Comparison of ENCODE assay signal across 15 cellular contexts in genomic region chr5:76166886-76167576, GRCh38.
DNase-seq lines count a peak whose midpoint lies in the region; ATAC-seq and TF ChIP-seq lines count a peak whose summit lies in the region.
"Had no signal": no experiment of that assay in that cellular context is flagged by ENCODE, and none has a peak within 500 bp of the region (broad histone marks: within the 10 kb centered on the region; RNA-seq: fewer than 3 reads in every experiment).

No MANE protein-coding gene starts in this region.

- no peak overlapping the region for H3K27ac Mint-ChIP-seq in activated CD4-positive, alpha-beta T cell treated with anti-CD3 and anti-CD28 coated beads, Interleukin-2, amount 10 ng/mL, durations not matched to agents 24 days and 14 days
- peak overlapping the region in 1 of 2 donors; percentile 10 for H3K27ac Mint-ChIP-seq in activated naive CD4-positive, alpha-beta T cell treated with anti-CD3 and anti-CD28 coated beads, Interleukin-2, amount 50 U/mL, for 72 hours
- peak overlapping the region; percentile 2 for H3K27ac Mint-ChIP-seq in activated CD4-positive, alpha-beta memory T cell treated with anti-CD3 and anti-CD28 coated beads, Interleukin-2, amount 10 ng/mL, durations not matched to agents 7 days and 5 days
- H3K27ac Mint-ChIP-seq: CD4-positive, alpha-beta T cell; H9 had no signal

- peaks cover 0 to 3% (median 0%) of the 10 kb centered on the region in 9 donors for H3K27me3 ChIP-seq in heart left ventricle
- H3K27me3 ChIP-seq: BLaER1 treated with 17β-estradiol and CSF1 and Interleukin-3, amounts not matched to agents 10 nM and 100 nM had no signal

- CTCF ChIA-PET in activated CD4-positive, alpha-beta memory T cell treated with anti-CD3 and anti-CD28 coated beads, Interleukin-2, amount 10 ng/mL, durations not matched to agents 7 days and 5 days (lab: Charles Lee) = interaction anchor here (0.8 to 4.1 kb wide), 2 partner anchors 8 to 20 kb away, joined by 3 to 36 read pairs; no protein-coding TSS in a partner anchor

- no peak overlapping the region for H3K27ac ChIP-seq in heart left ventricle
- H3K27ac ChIP-seq: BLaER1 treated with 17β-estradiol and CSF1 and Interleukin-3, amounts not matched to agents 10 nM and 100 nM had no signal

- POLR2A ChIA-PET in activated CD4-positive, alpha-beta memory T cell treated with anti-CD3 and anti-CD28 coated beads, Interleukin-2, amount 10 ng/mL, durations not matched to agents 7 days and 5 days (lab: Charles Lee) = interaction anchor here (1.5 to 2.5 kb wide), 2 partner anchors 9 to 14 kb away, joined by 8 read pairs; no protein-coding TSS in a partner anchor

- H3K9me3 Mint-ChIP-seq in activated CD4-positive, alpha-beta T cell treated with anti-CD3 and anti-CD28 coated beads, Interleukin-2, amount 10 ng/mL, durations not matched to agents 24 days and 14 days = no peaks in the 10 kb centered on the region
- H3K9me3 Mint-ChIP-seq in activated naive CD4-positive, alpha-beta T cell treated with anti-CD3 and anti-CD28 coated beads, Interleukin-2, amount 50 U/mL, for 72 hours = peaks cover 3 to 8% of the 10 kb centered on the region in 2 donors
- no peaks in the 10 kb centered on the region for H3K9me3 Mint-ChIP-seq in activated CD4-positive, alpha-beta memory T cell treated with anti-CD3 and anti-CD28 coated beads, Interleukin-2, amount 10 ng/mL, durations not matched to agents 7 days and 5 days

- no peaks in the 10 kb centered on the region for H3K4me1 ChIP-seq in heart left ventricle
- H3K4me1 ChIP-seq: BLaER1 treated with 17β-estradiol and CSF1 and Interleukin-3, amounts not matched to agents 10 nM and 100 nM had no signal

- no peak for TF ChIP-seq CTCF in heart left ventricle (IDR thresholded peaks at IDR 0.05)

- H3K36me3 Mint-ChIP-seq in activated CD4-positive, alpha-beta T cell treated with anti-CD3 and anti-CD28 coated beads, Interleukin-2, amount 10 ng/mL, durations not matched to agents 24 days and 14 days (ENCODE audit: low read depth) = no peaks in the 10 kb centered on the region
- peaks cover 0 to 8% of the 10 kb centered on the region in 2 donors for H3K36me3 Mint-ChIP-seq in activated naive CD4-positive, alpha-beta T cell treated with anti-CD3 and anti-CD28 coated beads, Interleukin-2, amount 50 U/mL, for 72 hours
- H3K36me3 Mint-ChIP-seq in activated CD4-positive, alpha-beta memory T cell treated with anti-CD3 and anti-CD28 coated beads, Interleukin-2, amount 10 ng/mL, durations not matched to agents 7 days and 5 days (ENCODE audit: low read depth) = no peaks in the 10 kb centered on the region

- peaks cover 0 to 11% (median 0%) of the 10 kb centered on the region in 12 donors for H3K9me3 ChIP-seq in heart left ventricle

- peaks cover 23% of the 10 kb centered on the region for H3K27me3 Mint-ChIP-seq in activated CD4-positive, alpha-beta T cell treated with anti-CD3 and anti-CD28 coated beads, Interleukin-2, amount 10 ng/mL, durations not matched to agents 24 days and 14 days
- peaks cover 6% of the 10 kb centered on the region for H3K27me3 Mint-ChIP-seq in activated CD4-positive, alpha-beta memory T cell treated with anti-CD3 and anti-CD28 coated beads, Interleukin-2, amount 10 ng/mL, durations not matched to agents 7 days and 5 days

- 69 to 75% (median 73%) methylated on average over 3 of the region's 3 CpGs for WGBS in heart left ventricle, 4 donors

- H3K4me3 ChIP-seq in heart left ventricle = no peak overlapping the region
- H3K4me3 ChIP-seq: BLaER1 treated with 17β-estradiol and CSF1 and Interleukin-3, amounts not matched to agents 10 nM and 100 nM had no signal

- H3K36me3 ChIP-seq in heart left ventricle = no peaks in the 10 kb centered on the region
- H3K36me3 ChIP-seq: BLaER1 treated with 17β-estradiol and CSF1 and Interleukin-3, amounts not matched to agents 10 nM and 100 nM had no signal

- no peaks in the 10 kb centered on the region for H3K4me1 Mint-ChIP-seq in activated CD4-positive, alpha-beta T cell treated with anti-CD3 and anti-CD28 coated beads, Interleukin-2, amount 10 ng/mL, durations not matched to agents 24 days and 14 days
- H3K4me1 Mint-ChIP-seq in activated CD4-positive, alpha-beta memory T cell treated with anti-CD3 and anti-CD28 coated beads, Interleukin-2, amount 10 ng/mL, durations not matched to agents 7 days and 5 days = peaks cover 21% of the 10 kb centered on the region

- ATAC-seq in activated naive CD4-positive, alpha-beta T cell treated with anti-CD3 and anti-CD28 coated beads, Interleukin-2, amount 50 U/mL, for 72 hours = peak; percentile 50 to 93
- peak; percentile 36 for ATAC-seq in stimulated activated naive CD8-positive, alpha-beta T cell treated with anti-CD3 and anti-CD28 coated beads, Interleukin-15, Interleukin-2, amounts not matched to agents 100 U/mL and 50 U/mL, for 24 hours
- ATAC-seq in heart left ventricle = no peak

- peak; percentile 37 for DNase-seq in activated CD4-positive, alpha-beta T cell treated with anti-CD3 and anti-CD28 coated beads, Interleukin-2, amount 10 ng/mL, durations not matched to agents 24 days and 14 days
- DNase-seq in activated CD4-positive, alpha-beta T cell treated with anti-CD3 and anti-CD28 coated beads for 48 hours = no peak
- DNase-seq in activated naive CD4-positive, alpha-beta T cell treated with anti-CD3 and anti-CD28 coated beads, Interleukin-2, amount 50 U/mL, for 72 hours (ENCODE audit: low spot score in 2 of 2) = no peak
- DNase-seq in activated naive CD4-positive, alpha-beta T cell treated with Interleukin-2 at 50 U/mL for 16 hours = no peak
- DNase-seq in activated CD4-positive, alpha-beta memory T cell treated with anti-CD3 and anti-CD28 coated beads, Interleukin-2, amount 10 ng/mL, durations not matched to agents 7 days and 5 days = no peak
- DNase-seq in stimulated activated naive CD8-positive, alpha-beta T cell treated with anti-CD3 and anti-CD28 coated beads, Interleukin-15, Interleukin-2, amounts not matched to agents 100 U/mL and 50 U/mL, for 24 hours = no peak
- no peak for DNase-seq in stimulated activated CD4-positive, alpha-beta T cell treated with anti-CD3 and anti-CD28 coated beads, Interleukin-1b, Interleukin-23, amount 100 ng/mL, for 48 hours
- DNase-seq in heart left ventricle = no peak
- DNase-seq: ACHN; Calu3; CD4-positive, alpha-beta T cell; DMS 273 treated with DMSO at 0.1 percent for 48 hours; GOT3; H9 had no signal

- intact Hi-C loops in activated CD4-positive, alpha-beta T cell treated with anti-CD3 and anti-CD28 coated beads, Interleukin-2, amount 10 ng/mL, durations not matched to agents 24 days and 14 days (cut with micrococcal nuclease) = no loop called here
- intact Hi-C loops in heart left ventricle (cut with DNase I) = loop anchor here in 2 of 10 donors (10.0 kb wide), 2 partner anchors 422 to 432 kb away; no protein-coding TSS in a partner anchor

- H3K4me3 Mint-ChIP-seq in activated CD4-positive, alpha-beta T cell treated with anti-CD3 and anti-CD28 coated beads, Interleukin-2, amount 10 ng/mL, durations not matched to agents 24 days and 14 days = no peak overlapping the region
- H3K4me3 Mint-ChIP-seq in activated CD4-positive, alpha-beta memory T cell treated with anti-CD3 and anti-CD28 coated beads, Interleukin-2, amount 10 ng/mL, durations not matched to agents 7 days and 5 days = no peak overlapping the region
- H3K4me3 Mint-ChIP-seq: CD4-positive, alpha-beta T cell; H9 had no signal

- no peak for TF ChIP-seq POLR2A in heart left ventricle (IDR thresholded peaks at IDR 0.05)

Comparison
In these comparisons a context has a peak if more than half of its experiments do, and no peak if none do; other contexts are left out.
1. ATAC-seq: peak in activated naive CD4-positive, alpha-beta T cell treated with anti-CD3 and anti-CD28 coated beads, Interleukin-2, amount 50 U/mL, for 72 hours (2 of 2) and stimulated activated naive CD8-positive, alpha-beta T cell treated with anti-CD3 and anti-CD28 coated beads, Interleukin-15, Interleukin-2, amounts not matched to agents 100 U/mL and 50 U/mL, for 24 hours (single experiment); none in heart left ventricle (0 of 4).